ENCODE assay signal across 14 cellular contexts in genomic region chr22:46984751-46985506, GRCh38.
DNase-seq lines count a peak whose midpoint lies in the region; ATAC-seq and TF ChIP-seq lines count a peak whose summit lies in the region.
"Had no signal": no experiment of that assay in that cellular context is flagged by ENCODE, and none has a peak within 500 bp of the region (broad histone marks: within the 10 kb centered on the region; RNA-seq: fewer than 3 reads in every experiment).

No MANE protein-coding gene starts in this region.

- TF ChIP-seq CTCF in nephron progenitor cell (IDR thresholded peaks at IDR 0.05): no peak

- H3K4me1 Mint-ChIP-seq in nephron progenitor cell: no peaks in the 10 kb centered on the region

- H3K27me3 Mint-ChIP-seq in nephron progenitor cell (ENCODE audit: low read depth, poor library complexity): no peaks in the 10 kb centered on the region
- H3K27me3 Mint-ChIP-seq: activated CD4-positive, alpha-beta memory T cell treated with anti-CD3 and anti-CD28 coated beads for 36 hours had no signal

- DNase-seq in EL: peak; percentile 82
- peak; percentile 44 for DNase-seq in NCI-H2196 (lab: John Stamatoyannopoulos, UW; ENCODE audit: unreplicated experiment)
- DNase-seq in cerebellum (ENCODE audit: low spot score): peak; percentile 42
- no peak for DNase-seq in nephron progenitor cell
- no peak for DNase-seq in T-helper 2 cell
- no peak for DNase-seq in SW480 (ENCODE audit: low spot score)
- DNase-seq in NCI-H1930 (lab: John Stamatoyannopoulos, UW): no peak
- DNase-seq: activated CD4-positive, alpha-beta memory T cell treated with anti-CD3 and anti-CD28 coated beads for 36 hours; amygdala; DMS 273 treated with DMSO at 0.1 percent for 48 hours; glutamatergic neuron; mucosa of descending colon had no signal

- peaks cover 53% of the 10 kb centered on the region for H3K36me3 Mint-ChIP-seq in nephron progenitor cell (ENCODE audit: low read depth)

- no peak for ATAC-seq in GM21423 (IDR thresholded peaks at IDR 0.05; ENCODE audit: unreplicated experiment)
- ATAC-seq: mucosa of descending colon; stimulated activated effector memory CD8-positive, alpha-beta T cell treated with anti-CD3 and anti-CD28 coated beads, Interleukin-12 subunit alpha, Interleukin-12 subunit beta, amount 100 ng/mL, for 72 hours had no signal

- H3K9me3 Mint-ChIP-seq in nephron progenitor cell: peaks cover 3% of the 10 kb centered on the region
- H3K9me3 Mint-ChIP-seq: activated CD4-positive, alpha-beta memory T cell treated with anti-CD3 and anti-CD28 coated beads for 36 hours; stimulated activated effector memory CD8-positive, alpha-beta T cell treated with anti-CD3 and anti-CD28 coated beads, Interleukin-12 subunit alpha, Interleukin-12 subunit beta, amount 100 ng/mL, for 72 hours had no signal

- H3K27ac Mint-ChIP-seq in nephron progenitor cell: peak overlapping the region; percentile 26
- H3K27ac Mint-ChIP-seq: activated CD4-positive, alpha-beta memory T cell treated with anti-CD3 and anti-CD28 coated beads for 36 hours; stimulated activated effector memory CD8-positive, alpha-beta T cell treated with anti-CD3 and anti-CD28 coated beads, Interleukin-12 subunit alpha, Interleukin-12 subunit beta, amount 100 ng/mL, for 72 hours had no signal

- no peak overlapping the region for H3K4me3 Mint-ChIP-seq in nephron progenitor cell
- H3K4me3 Mint-ChIP-seq: activated CD4-positive, alpha-beta memory T cell treated with anti-CD3 and anti-CD28 coated beads for 36 hours; stimulated activated effector memory CD8-positive, alpha-beta T cell treated with anti-CD3 and anti-CD28 coated beads, Interleukin-12 subunit alpha, Interleukin-12 subunit beta, amount 100 ng/mL, for 72 hours had no signal

Comparison
In these comparisons a context has a peak if more than half of its experiments do, and no peak if none do; other contexts are left out.
1. DNase-seq: peak in EL (single experiment), NCI-H2196 (single experiment) and cerebellum (single experiment); none in nephron progenitor cell (single experiment), T-helper 2 cell (0 of 5), SW480 (single experiment) and NCI-H1930 (0 of 2).